ENCODE assay signal across 1 cellular context in genomic region chr7:40704172-40704571, GRCh38.
TF ChIP-seq lines count a peak whose summit lies in the region.

No MANE protein-coding gene starts in this region.

TF ChIP-seq in HCT116, 20 proteins besides CTCF, POLR2A, EP300 and RAD21 (continued from another document):
- TF ChIP-seq MAX (IDR thresholded peaks at IDR 0.05) (no peak), TCF7L2 (IDR thresholded peaks at IDR 0.05; ENCODE audit: borderline replicate concordance, extremely low read depth, insufficient read depth, insufficient read length) (no peak), ZNF274 (IDR thresholded peaks at IDR 0.05; ENCODE audit: low read depth, low read length) (no peak), FOSL1 (IDR thresholded peaks at IDR 0.05; ENCODE audit: low read depth) (no peak), JUND (IDR thresholded peaks at IDR 0.05) (no peak), EGR1 (IDR thresholded peaks at IDR 0.05; ENCODE audit: low read depth) (no peak), EZH2phosphoT487 (IDR thresholded peaks at IDR 0.05; ENCODE audit: borderline replicate concordance) (no peak), ZFX (IDR thresholded peaks at IDR 0.05) (no peak), SRF (IDR thresholded peaks at IDR 0.05; ENCODE audit: low read depth) (no peak), ELF1 (IDR thresholded peaks at IDR 0.05; ENCODE audit: borderline replicate concordance, low read depth) (no peak), SP1 (IDR thresholded peaks at IDR 0.05; ENCODE audit: low read depth) (no peak)
TF ChIP-seq in HCT116: peak in this region for 0.
